Comparison of ENCODE assay signal across 8 cellular contexts in the genomic region with DNA sequence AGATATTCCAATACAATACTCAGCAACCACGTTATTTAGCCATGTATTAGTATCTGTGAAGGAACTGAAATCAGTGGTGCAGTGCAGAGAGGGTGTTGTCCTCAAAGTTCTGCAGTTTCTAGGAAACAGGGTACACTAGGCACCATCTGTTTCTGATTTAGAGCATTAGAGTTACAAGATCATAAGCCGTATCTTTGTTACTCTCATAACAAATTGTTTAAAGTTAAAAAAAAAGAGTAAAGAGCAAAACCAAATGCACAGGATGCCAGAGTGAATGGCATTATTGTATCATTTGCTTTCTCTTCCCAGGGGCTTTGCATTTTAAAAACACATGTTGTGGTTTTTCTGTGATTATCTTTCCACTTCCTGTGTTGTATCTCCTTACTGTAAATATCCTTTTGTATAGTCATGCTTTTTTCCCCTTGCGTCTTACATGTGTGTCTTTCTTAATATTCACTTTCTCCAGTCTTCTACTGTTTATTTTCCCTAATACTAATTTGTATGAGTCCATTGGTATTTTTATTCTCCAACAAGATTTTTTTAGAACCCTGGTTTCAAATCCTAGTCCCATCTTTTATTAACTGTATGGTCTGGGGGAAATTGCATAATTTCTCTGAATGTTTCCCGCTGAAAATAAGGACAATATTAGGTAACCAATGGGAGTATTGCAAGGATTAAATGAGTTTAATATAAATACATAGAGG. TPM values are rescaled to one million over a fixed set of nuclear protein-coding genes. Genes with fewer than 3 reads are reported as not detected.
DNase-seq lines count a peak whose midpoint lies in the region; ATAC-seq and TF ChIP-seq lines count a peak whose summit lies in the region.

No MANE protein-coding gene starts in this region.

- WGBS in mammary epithelial cell (ENCODE audit: low coverage, missing lambda C conversion rate) = 79% methylated on average over 4 of the region's 4 CpGs

- H3K4me2 ChIP-seq in BLaER1 treated with 17β-estradiol and CSF1 and Interleukin-3, amounts not matched to agents 10 nM and 100 nM = peak overlapping the region; percentile 76 to 88 (median 81)
- H3K4me2 ChIP-seq in mammary epithelial cell (ENCODE audit: insufficient read depth, low read depth, low read length) = no peak overlapping the region

- H3K27ac ChIP-seq in BLaER1 treated with 17β-estradiol and CSF1 and Interleukin-3, amounts not matched to agents 10 nM and 100 nM = peak overlapping the region; percentile 73 to 90 (median 80); a peak in 21 of 22 replicates
- H3K27ac ChIP-seq in mammary epithelial cell (ENCODE audit: insufficient read depth, low read depth, low read length) = no peak overlapping the region

- peak; percentile 62 for ATAC-seq in GM19468 (IDR thresholded peaks at IDR 0.05; ENCODE audit: extremely low read depth, unreplicated experiment)

- BruUV-seq in mammary epithelial cell (replicated peaks; lab: Mats Ljungman, UMichigan) = no TSS peak

- no peaks in the 10 kb centered on the region for H4K20me1 ChIP-seq in BLaER1 treated with 17β-estradiol and CSF1 and Interleukin-3, amounts not matched to agents 10 nM and 100 nM
- no peaks in the 10 kb centered on the region for H4K20me1 ChIP-seq in mammary epithelial cell (ENCODE audit: insufficient read depth, low read length)

- H3K4me1 ChIP-seq in BLaER1 treated with 17β-estradiol and CSF1 and Interleukin-3, amounts not matched to agents 10 nM and 100 nM = peaks cover 59 to 90% (median 77%) of the 10 kb centered on the region in 10 experiments
- no peaks in the 10 kb centered on the region for H3K4me1 ChIP-seq in mammary epithelial cell (ENCODE audit: insufficient read depth, low read length)

- peaks cover 0 to 16% (median 4%) of the 10 kb centered on the region in 11 experiments; a peak in 12 of 22 replicates for H3K9me3 ChIP-seq in BLaER1 treated with 17β-estradiol and CSF1 and Interleukin-3, amounts not matched to agents 10 nM and 100 nM (replicated peaks in 1 of 11)
- no peaks in the 10 kb centered on the region for H3K9me3 ChIP-seq in mammary epithelial cell (replicated peaks; ENCODE audit: insufficient read depth, low read length)

- in situ Hi-C loops in mammary epithelial cell (cut with MboI; ENCODE audit: low sequenced_read_pairs in 2 of 2) = no loop called here

- TF ChIP-seq CTCF in mammary epithelial cell (conservative IDR thresholded peaks at IDR 0.05 in 1 of 2, IDR thresholded peaks at IDR 0.05 in 1 of 2; ENCODE audit: extremely low read depth in 1 of 2, insufficient read depth in 1 of 2, low read depth in 1 of 2, low read length in 2 of 2) = no peak

- intact Hi-C loops in mammary epithelial cell (cut with micrococcal nuclease) = no loop called here

- peak overlapping the region in 6 of 10 experiments; percentile 2 to 37 (median 22); a peak in 7 of 20 replicates for H3K4me3 ChIP-seq in BLaER1 treated with 17β-estradiol and CSF1 and Interleukin-3, amounts not matched to agents 10 nM and 100 nM
- no peak overlapping the region for H3K4me3 ChIP-seq in mammary epithelial cell (replicated peaks in 1 of 3; ENCODE audit: insufficient read depth in 1 of 3, low read depth in 2 of 3, low read length in 3 of 3)

- dilution Hi-C loops in mammary epithelial cell (cut with HindIII; ENCODE audit: low sequenced_read_pairs) = no loop called here

- peak; percentile 90 for DNase-seq in LHCN-M2 (ENCODE audit: low read depth)
- peak; percentile 92 for DNase-seq in dedifferentiated amniotic fluid mesenchymal stem cell (ENCODE audit: extremely low spot score)
- peak; percentile 84 for DNase-seq in stromal cell of bone marrow (ENCODE audit: low read depth)
- no peak for DNase-seq in mammary epithelial cell
- DNase-seq in putamen (ENCODE audit: low spot score) = no peak
- no peak for DNase-seq in NCI-H2227 treated with DMSO at 0.1 percent for 48 hours (lab: John Stamatoyannopoulos, UW)

- H3K27me3 ChIP-seq in BLaER1 treated with 17β-estradiol and CSF1 and Interleukin-3, amounts not matched to agents 10 nM and 100 nM = no peaks in the 10 kb centered on the region
- no peaks in the 10 kb centered on the region for H3K27me3 ChIP-seq in mammary epithelial cell (ENCODE audit: insufficient read depth, low read length)

- no peak overlapping the region for H2AFZ ChIP-seq in mammary epithelial cell (ENCODE audit: low read depth, low read length)

- H3K79me2 ChIP-seq in mammary epithelial cell (ENCODE audit: insufficient read depth, low read length) = no peaks in the 10 kb centered on the region

- H3K9ac ChIP-seq in BLaER1 treated with 17β-estradiol and CSF1 and Interleukin-3, amounts not matched to agents 10 nM and 100 nM = peak overlapping the region; percentile 29 to 84 (median 55); a peak in 18 of 22 replicates
- H3K9ac ChIP-seq in mammary epithelial cell (ENCODE audit: insufficient read depth, low read length) = no peak overlapping the region

- CTCF ChIA-PET in mammary epithelial cell (lab: Charles Lee; ENCODE audit: low non-redundant PET) = no interaction called here

- H3K36me3 ChIP-seq in BLaER1 treated with 17β-estradiol and CSF1 and Interleukin-3, amounts not matched to agents 10 nM and 100 nM = no peaks in the 10 kb centered on the region
- H3K36me3 ChIP-seq in mammary epithelial cell (ENCODE audit: insufficient read depth, low read length) = no peaks in the 10 kb centered on the region

RNA-seq across cellular contexts. Expression of a gene that starts 15.2 kb away (rescaled TPM):
- total RNA-seq in LHCN-M2 (2014; rRNA removed) (13.9 and 18.5 TPM in 2 replicates), mammary epithelial cell (10 to 100 TPM; 20.8 to 29.3 TPM)
- polyA plus RNA-seq in LHCN-M2 (2012) = 8.2 TPM
- polyA plus RNA-seq in mammary epithelial cell = 17.6 TPM
- 51.7 TPM for polyA minus RNA-seq in mammary epithelial cell

Comparison
In these comparisons a context has a peak if more than half of its experiments do, and no peak if none do; other contexts are left out.
1. H3K4me3 ChIP-seq: peak in BLaER1 treated with 17β-estradiol and CSF1 and Interleukin-3, amounts not matched to agents 10 nM and 100 nM (6 of 10); none in mammary epithelial cell (0 of 3).
2. DNase-seq: peak in LHCN-M2 (single experiment), dedifferentiated amniotic fluid mesenchymal stem cell (single experiment) and stromal cell of bone marrow (single experiment); none in mammary epithelial cell (single experiment), putamen (single experiment) and NCI-H2227 treated with DMSO at 0.1 percent for 48 hours (single experiment).